Comparison of ENCODE assay signal across 2 cellular contexts in the genomic region with DNA sequence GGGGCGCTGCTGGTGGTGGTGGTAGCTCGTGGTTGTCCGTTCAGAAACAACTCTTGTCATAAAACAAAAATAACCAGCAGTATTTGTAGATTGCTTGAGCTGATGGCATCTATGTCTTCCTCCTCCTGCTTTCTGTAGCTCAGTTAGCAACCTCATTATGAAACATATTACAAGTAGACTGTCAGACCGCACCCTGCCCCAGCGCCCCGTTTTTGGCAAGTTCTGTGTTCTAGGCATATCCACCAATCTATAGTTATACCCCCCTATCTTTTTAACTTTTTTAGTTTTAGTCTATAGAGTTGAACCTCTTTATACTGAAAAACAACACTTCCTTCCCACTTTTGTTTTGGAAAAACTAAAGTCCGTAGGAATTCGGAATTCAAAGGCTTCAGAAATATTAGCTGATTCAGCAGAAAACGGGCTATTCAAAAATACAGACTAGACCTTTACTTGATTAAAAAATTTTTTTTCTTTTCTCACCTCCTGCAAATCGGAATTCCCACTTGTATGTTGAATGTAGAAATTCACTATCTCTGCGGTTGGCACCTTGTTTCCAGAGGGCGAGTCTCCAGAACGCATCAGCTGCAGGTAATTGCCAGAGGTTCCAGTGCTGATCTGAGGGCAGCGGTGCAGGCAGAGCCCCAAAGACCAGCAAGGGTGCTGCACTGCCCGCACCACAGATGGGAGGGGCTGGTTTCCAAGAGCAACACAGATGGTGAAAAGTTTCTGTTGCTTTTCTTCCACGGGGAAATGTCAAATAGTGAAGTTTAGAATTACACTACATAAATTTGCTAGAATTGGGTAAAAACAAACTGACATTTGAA.
TF ChIP-seq lines count a peak whose summit lies in the region.

No MANE protein-coding gene starts in this region.

TF ChIP-seq in H1, 55 proteins besides CTCF, POLR2A, EP300 and RAD21:
- TF ChIP-seq TBP (IDR thresholded peaks at IDR 0.05; ENCODE audit: low read depth, low read length) (no peak), CTBP2 (IDR thresholded peaks at IDR 0.05; ENCODE audit: borderline replicate concordance, insufficient read depth, insufficient read length, low read length) (no peak), ASH2L (IDR thresholded peaks at IDR 0.05; ENCODE audit: low read length) (no peak), MAFK (IDR thresholded peaks at IDR 0.05; ENCODE audit: low read depth, low read length) (peak; percentile 99)
TF ChIP-seq in H1: peak in this region for 1.

TF ChIP-seq in neural cell, 6 proteins besides CTCF, POLR2A, EP300 and RAD21:
- TF ChIP-seq MXI1 (conservative IDR thresholded peaks at IDR 0.05; ENCODE audit: poor library complexity, severe bottlenecking): no peak
- TF ChIP-seq REST (IDR thresholded peaks at IDR 0.05; ENCODE audit: borderline replicate concordance): no peak
- TF ChIP-seq SMC3 (conservative IDR thresholded peaks at IDR 0.05; ENCODE audit: poor library complexity): no peak
- no peak for TF ChIP-seq EZH2 (IDR thresholded peaks at IDR 0.05; ENCODE audit: borderline replicate concordance, insufficient read depth, low read length, poor library complexity, severe bottlenecking)
- no peak for TF ChIP-seq POLR2AphosphoS5 (IDR thresholded peaks at IDR 0.05)
- no peak for TF ChIP-seq TAF1 (IDR thresholded peaks at IDR 0.05; ENCODE audit: low read depth)
